ENCODE assay signal across 8 cellular contexts in the genomic region with DNA sequence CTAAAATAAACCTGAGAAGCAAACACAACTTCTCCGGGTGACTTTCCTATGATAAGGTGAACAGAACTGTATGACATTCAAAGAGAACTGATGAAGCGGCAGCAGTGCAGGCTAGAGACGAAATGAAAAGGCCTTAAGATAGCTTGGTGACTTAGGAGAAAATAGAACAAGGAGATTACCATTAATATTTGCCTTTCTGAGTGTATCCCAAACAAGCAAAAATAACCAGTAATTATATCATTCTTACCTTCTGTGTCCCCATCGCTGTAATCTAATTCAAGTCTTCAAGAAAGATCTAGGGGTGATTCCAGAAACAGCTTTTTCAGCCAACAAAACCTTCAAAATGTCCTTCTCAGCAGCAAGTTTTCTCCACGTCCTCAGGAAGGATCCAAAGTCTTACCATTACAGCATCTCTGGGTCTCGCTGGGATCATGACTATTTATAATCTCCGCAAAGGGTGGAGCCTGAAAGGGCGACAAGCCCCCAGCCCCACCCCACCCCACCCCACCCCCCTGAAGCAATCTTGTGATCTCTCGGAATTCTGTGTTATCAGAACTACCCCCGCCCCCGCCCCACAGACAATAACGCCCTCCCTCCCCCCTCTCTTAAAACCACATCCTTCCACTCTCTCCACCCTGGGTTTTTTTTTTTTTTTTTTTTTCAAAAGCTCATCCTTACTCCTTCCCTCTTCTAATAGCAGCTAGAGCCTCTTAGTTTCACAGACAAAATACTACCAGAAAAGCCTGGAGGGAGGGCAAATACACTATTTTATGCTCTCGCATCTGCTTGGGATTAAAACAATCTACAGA. TPM values are rescaled to one million over a fixed set of nuclear protein-coding genes. Genes with fewer than 3 reads are reported as not detected.
DNase-seq lines count a peak whose midpoint lies in the region; ATAC-seq, FAIRE-seq and TF ChIP-seq lines count a peak whose summit lies in the region.

A gene (minus strand): TSS at position 415 of the 809 bp plus-strand sequence. CDS start 153 bp downstream, at position 262.

- no peaks in the 10 kb centered on the region for H3K9me3 Mint-ChIP-seq in WTC11

- no peaks in the 10 kb centered on the region; the same call in none of the 2 replicates for H3K36me3 Mint-ChIP-seq in WTC11

- no peak within 1 kb of the TSS for H3K4me3 Mint-ChIP-seq in WTC11

- H2AFZ ChIP-seq in MM.1S (ENCODE audit: low read length), result peak within 1 kb of the TSS; percentile 67; the same call in 1 of the 2 replicates

- ATAC-seq in A549, result peak; percentile 61 to 69
- peak; percentile 36 for ATAC-seq in GM19035 (IDR thresholded peaks at IDR 0.05; ENCODE audit: unreplicated experiment)
- peak; percentile 59 for ATAC-seq in WTC11
- no peak for ATAC-seq in GM19023 (IDR thresholded peaks at IDR 0.05; ENCODE audit: unreplicated experiment)

- no peaks in the 10 kb centered on the region for H3K27me3 ChIP-seq in MM.1S (replicated peaks; ENCODE audit: insufficient read depth, low read length)

- no peaks in the 10 kb centered on the region for H4K20me1 ChIP-seq in MM.1S (ENCODE audit: insufficient read depth, low read length)

- peak; percentile 38 to 84 for DNase-seq in A549 (ENCODE audit: low read depth in 1 of 2, low spot score in 1 of 2)
- DNase-seq in MM.1S, result peak; percentile 82
- DNase-seq in WTC11 (ENCODE audit: low spot score), result peak; percentile 33
- peak; percentile 94 to 97 for DNase-seq in cardiac fibroblast (ENCODE audit: low read depth in 2 of 2)
- DNase-seq in iPS-NIHi7 (ENCODE audit: extremely low spot score), result peak; percentile 82

- CTCF ChIA-PET in A549 (lab: Yijun Ruan, JAX), result interaction anchor here (0.6 to 5.8 kb wide), 6 partner anchors 12 to 100 kb away, joined by 3 to 66 read pairs (median 6); no protein-coding TSS in a partner anchor
- CTCF ChIA-PET in WTC11 (lab: Charles Lee), result interaction anchor here (0.5 to 7.4 kb wide), 10 partner anchors 25 to 749 kb away, joined by 3 to 205 read pairs (median 4); no protein-coding TSS in a partner anchor

- H3K4me1 ChIP-seq in A549 (peaks cover 15% of the 10 kb centered on the region), MM.1S (ENCODE audit: low read length) (peaks cover 13% of the 10 kb centered on the region)

- 0 out of 2 replicates have a peak, but pooled peaks cover 4% of the 10 kb centered on the region for H3K79me2 ChIP-seq in MM.1S (ENCODE audit: low read length)

- no peaks in the 10 kb centered on the region for H3K27me3 Mint-ChIP-seq in WTC11 (ENCODE audit: low read depth)

- TF ChIP-seq POLR2A in A549 (IDR thresholded peaks at IDR 0.05; ENCODE audit: low read length), result 0 out of 2 replicates have a peak, but pooled peaks have one; percentile 30

- H3K4me1 Mint-ChIP-seq in WTC11, result peaks cover 18% of the 10 kb centered on the region

- no peaks in the 10 kb centered on the region for H3K9me2 ChIP-seq in MM.1S (replicated peaks; ENCODE audit: insufficient read depth, low read length)

- WGBS in A549 (ENCODE audit: missing lambda C conversion rate), result 16% methylated on average over 11 of the region's 13 CpGs

- no peaks in the 10 kb centered on the region for H3F3A ChIP-seq in MM.1S (ENCODE audit: insufficient read depth, low read length)

- H3K27ac Mint-ChIP-seq in WTC11, result no peak within 1 kb of the TSS

- 0 out of 5 replicates have a peak, but pooled peaks of 1 of the 2 experiments have one; percentile 11 for TF ChIP-seq RAD21 in A549 (conservative IDR thresholded peaks at IDR 0.05 in 1 of 2, IDR thresholded peaks at IDR 0.05 in 1 of 2)

- H3K27ac ChIP-seq in A549, result peak within 1 kb of the TSS; percentile 65 to 85
- no peak within 1 kb of the TSS for H3K27ac ChIP-seq in MM.1S (ENCODE audit: low read length)
- peak within 1 kb of the TSS in 20 of 21 experiments; percentile 60 to 91 (median 81) for H3K27ac ChIP-seq in skin epidermis

- TF ChIP-seq CTCF in A549 (IDR thresholded peaks at IDR 0.05), result no peak
- TF ChIP-seq CTCF in MM.1S (IDR thresholded peaks at IDR 0.05; ENCODE audit: low read length), result no peak
- TF ChIP-seq CTCF in WTC11 (IDR thresholded peaks at IDR 0.05), result no peak
- no peak for TF ChIP-seq CTCF in cardiac fibroblast (IDR thresholded peaks at IDR 0.05; ENCODE audit: low read depth, low read length)

- H3K4me2 ChIP-seq in A549, result peak within 1 kb of the TSS; percentile 74
- peak within 1 kb of the TSS; percentile 82 for H3K4me2 ChIP-seq in MM.1S (ENCODE audit: low read depth, low read length)

- no peak for TF ChIP-seq EP300 in A549 (IDR thresholded peaks at IDR 0.05)

- H3K9ac ChIP-seq in MM.1S (ENCODE audit: low read length), result peak within 1 kb of the TSS; percentile 21; the same call in 1 of the 2 replicates

- no peaks in the 10 kb centered on the region for H3K9me3 ChIP-seq in A549
- no peaks in the 10 kb centered on the region for H3K9me3 ChIP-seq in MM.1S (replicated peaks; ENCODE audit: insufficient read depth, low read length)

- H3K4me3 ChIP-seq in A549 (peak within 1 kb of the TSS; percentile 51), MM.1S (ENCODE audit: low read length) (peak within 1 kb of the TSS; percentile 56), cardiac fibroblast (replicated peaks in 1 of 2; ENCODE audit: low read depth in 2 of 2, low read length in 2 of 2) (peak within 1 kb of the TSS; percentile 51 to 64), skin epidermis (peak within 1 kb of the TSS; percentile 39 to 73 (median 55))

- H3K36me3 ChIP-seq in MM.1S (replicated peaks; ENCODE audit: insufficient read depth, low read length), result no peaks in the 10 kb centered on the region

- FAIRE-seq in A549 (lab: Jason Lieb, UNC), result no peak

- POLR2A ChIA-PET in A549 (lab: Yijun Ruan, JAX) (interaction anchor here (0.5 to 2.1 kb wide), 30 partner anchors 9 to 1881 kb away, joined by 3 to 127 read pairs (median 4); no protein-coding TSS in a partner anchor), WTC11 (lab: Charles Lee) (interaction anchor here (0.5 to 3.9 kb wide), 30 partner anchors 8 to 293 kb away, joined by 3 to 89 read pairs (median 4); no protein-coding TSS in a partner anchor)

TF ChIP-seq in A549, 52 proteins besides CTCF, POLR2A, EP300 and RAD21:
- TF ChIP-seq, protein P1, sequence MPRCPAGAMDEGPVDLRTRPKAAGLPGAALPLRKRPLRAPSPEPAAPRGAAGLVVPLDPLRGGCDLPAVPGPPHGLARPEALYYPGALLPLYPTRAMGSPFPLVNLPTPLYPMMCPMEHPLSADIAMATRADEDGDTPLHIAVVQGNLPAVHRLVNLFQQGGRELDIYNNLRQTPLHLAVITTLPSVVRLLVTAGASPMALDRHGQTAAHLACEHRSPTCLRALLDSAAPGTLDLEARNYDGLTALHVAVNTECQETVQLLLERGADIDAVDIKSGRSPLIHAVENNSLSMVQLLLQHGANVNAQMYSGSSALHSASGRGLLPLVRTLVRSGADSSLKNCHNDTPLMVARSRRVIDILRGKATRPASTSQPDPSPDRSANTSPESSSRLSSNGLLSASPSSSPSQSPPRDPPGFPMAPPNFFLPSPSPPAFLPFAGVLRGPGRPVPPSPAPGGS (IDR thresholded peaks at IDR 0.05), result 0 out of 3 replicates have a peak, but pooled peaks have one; percentile 53
- TF ChIP-seq SMC3 (IDR thresholded peaks at IDR 0.05) (0 out of 3 replicates have a peak, but pooled peaks have one; percentile 19), ZNF302 (CRISPR knock-in tag; IDR thresholded peaks at IDR 0.05) (no peak), JUN (IDR thresholded peaks at IDR 0.05) (peak; percentile 29 to 53; a peak in 2 of 5 replicates)

TF ChIP-seq in WTC11, 78 proteins besides CTCF, POLR2A, EP300 and RAD21:
- TF ChIP-seq ZNF138 (CRISPR knock-in tag; conservative IDR thresholded peaks at IDR 0.05), result no peak
- TF ChIP-seq, protein P2, sequence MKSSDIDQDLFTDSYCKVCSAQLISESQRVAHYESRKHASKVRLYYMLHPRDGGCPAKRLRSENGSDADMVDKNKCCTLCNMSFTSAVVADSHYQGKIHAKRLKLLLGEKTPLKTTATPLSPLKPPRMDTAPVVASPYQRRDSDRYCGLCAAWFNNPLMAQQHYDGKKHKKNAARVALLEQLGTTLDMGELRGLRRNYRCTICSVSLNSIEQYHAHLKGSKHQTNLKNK (CRISPR knock-in tag; IDR thresholded peaks at IDR 0.05), result peak; percentile 80; the same call in 1 of the 2 replicates
- TF ChIP-seq RORB (CRISPR knock-in tag; IDR thresholded peaks at IDR 0.05), result peak; percentile 81

RNA-seq across cellular contexts. Expression of the gene that starts here (rescaled TPM):
- polyA plus RNA-seq in A549 (2011; rRNA removed), result 52.4 and 56.4 TPM in 2 replicates
- polyA plus RNA-seq in A549 (2012; cell fraction: cytosol; rRNA removed), result 8.3 and 11.1 TPM in 2 replicates
- polyA plus RNA-seq in A549 (2012; cell fraction: nucleus; rRNA removed), result 15.0 and 23.3 TPM in 2 replicates
- 7.8 to 13.3 TPM (median 8.7 TPM) in 3 replicates for polyA plus RNA-seq in A549 (2017; fragmentation: RNase III; extraction: RNeasy Plus Mini Kit Qiagen cat#74134 plus additional on column Dnase treatment)
- polyA minus RNA-seq in A549 (2011; rRNA and poly(A)+ RNA removed), result 72.9 and 109 TPM in 2 replicates
- total RNA-seq in WTC11 (2021), result 717 to 819 TPM (median 816 TPM) in 3 replicates

Comparison
In these comparisons a context has a peak if more than half of its experiments do, and no peak if none do; other contexts are left out.
1. DNase-seq: peak in every context shown above with its lines; median percentile 96 in cardiac fibroblast; 82 in MM.1S; 82 in iPS-NIHi7; 61 in A549; 33 in WTC11.